ENCODE assay signal across 23 cellular contexts in genomic region chr13:99648905-99649304, GRCh38.
"Had no signal": no experiment of that assay in that cellular context is flagged by ENCODE, and none has a peak within 500 bp of the region (broad histone marks: within the 10 kb centered on the region; RNA-seq: fewer than 3 reads in every experiment).

No MANE protein-coding gene starts in this region.

- H3K9ac ChIP-seq: neural progenitor cell, parathyroid adenoma had no signal

- H3K4me3 Mint-ChIP-seq: memory B cell; naive thymus-derived CD4-positive, alpha-beta T cell; nephron; neural progenitor cell; stimulated activated naive B cell treated with anti-CD40 and anti-IgM and Interleukin-4, amounts not matched to agents 10 μg/mL and 1 μg/mL and 100 μg/mL, for 72 hours; stimulated activated naive CD8-positive, alpha-beta T cell treated with anti-CD3 and anti-CD28 coated beads, Interleukin-15, Interleukin-2, amounts not matched to agents 100 ng/mL and 50 ng/mL, for 24 hours had no signal

- H3K9me3 ChIP-seq: esophagus muscularis mucosa, gastroesophageal sphincter, right lobe of liver, transverse colon, upper lobe of right lung, uterus had no signal

- H3K27ac ChIP-seq: esophagus muscularis mucosa, foreskin keratinocyte, gastroesophageal sphincter, neural progenitor cell, parathyroid adenoma, transverse colon, upper lobe of right lung, uterus had no signal

- ATAC-seq: foreskin keratinocyte; gastroesophageal sphincter; left lobe of liver; naive thymus-derived CD4-positive, alpha-beta T cell; right lobe of liver; stimulated activated naive B cell treated with anti-CD40 and anti-IgM and Interleukin-4, amounts not matched to agents 10 μg/mL and 1 μg/mL and 100 μg/mL, for 72 hours; upper lobe of right lung had no signal

- H3K4me1 Mint-ChIP-seq: nephron had no signal

- DNase-seq: dermis blood vessel endothelial cell; effector memory CD4-positive, alpha-beta T cell; foreskin keratinocyte; hypothalamus; naive thymus-derived CD4-positive, alpha-beta T cell; right lobe of liver; small intestine; stimulated activated CD4-positive, alpha-beta T cell treated with anti-CD3 and anti-CD28 coated beads, Interleukin-15, amount 100 ng/mL, for 24 hours; stimulated activated CD4-positive, alpha-beta T cell treated with anti-CD3 and anti-CD28 coated beads, Interleukin-2, amount 100 ng/mL, for 48 hours; stimulated activated naive B cell treated with anti-CD40 and anti-IgM and Interleukin-4, amounts not matched to agents 10 μg/mL and 1 μg/mL and 100 μg/mL, for 72 hours; transverse colon; upper lobe of right lung; uterus had no signal

- H3K27me3 ChIP-seq: esophagus muscularis mucosa, foreskin keratinocyte, gastroesophageal sphincter, neural progenitor cell, right lobe of liver, transverse colon, upper lobe of right lung, uterus had no signal

- H3K27me3 Mint-ChIP-seq: memory B cell; progenitor cell of endocrine pancreas; stimulated activated naive B cell treated with anti-CD40 and anti-IgM and Interleukin-4, amounts not matched to agents 10 μg/mL and 1 μg/mL and 100 μg/mL, for 72 hours; stimulated activated naive CD8-positive, alpha-beta T cell treated with anti-CD3 and anti-CD28 coated beads, Interleukin-15, Interleukin-2, amounts not matched to agents 100 ng/mL and 50 ng/mL, for 24 hours had no signal

- H3K9me3 Mint-ChIP-seq: memory B cell; nephron; neural progenitor cell; stimulated activated naive B cell treated with anti-CD40 and anti-IgM and Interleukin-4, amounts not matched to agents 10 μg/mL and 1 μg/mL and 100 μg/mL, for 72 hours; stimulated activated naive CD8-positive, alpha-beta T cell treated with anti-CD3 and anti-CD28 coated beads, Interleukin-15, Interleukin-2, amounts not matched to agents 100 ng/mL and 50 ng/mL, for 24 hours had no signal

- H3K36me3 ChIP-seq: esophagus muscularis mucosa, gastroesophageal sphincter, neural progenitor cell, right lobe of liver, transverse colon, upper lobe of right lung, uterus had no signal

- H3K36me3 Mint-ChIP-seq: neural progenitor cell; stimulated activated naive B cell treated with anti-CD40 and anti-IgM and Interleukin-4, amounts not matched to agents 10 μg/mL and 1 μg/mL and 100 μg/mL, for 72 hours had no signal

- H3K4me1 ChIP-seq: foreskin keratinocyte, parathyroid adenoma, transverse colon, upper lobe of right lung, uterus had no signal

- H3K79me2 ChIP-seq: parathyroid adenoma had no signal

- H3K4me3 ChIP-seq: esophagus muscularis mucosa, gastroesophageal sphincter, lung, neural progenitor cell, right lobe of liver, transverse colon, upper lobe of right lung, uterus had no signal

- H2AFZ ChIP-seq: neural progenitor cell, parathyroid adenoma had no signal

- H3K27ac Mint-ChIP-seq: memory B cell; naive thymus-derived CD4-positive, alpha-beta T cell; nephron; neural progenitor cell; progenitor cell of endocrine pancreas; stimulated activated naive B cell treated with anti-CD40 and anti-IgM and Interleukin-4, amounts not matched to agents 10 μg/mL and 1 μg/mL and 100 μg/mL, for 72 hours; stimulated activated naive CD8-positive, alpha-beta T cell treated with anti-CD3 and anti-CD28 coated beads, Interleukin-15, Interleukin-2, amounts not matched to agents 100 ng/mL and 50 ng/mL, for 24 hours had no signal
